9 cellular contexts compared by ENCODE assay signal in genomic region chr1:66436378-66437135, GRCh38.
DNase-seq lines count a peak whose midpoint lies in the region; ATAC-seq and TF ChIP-seq lines count a peak whose summit lies in the region.
"Had no signal": no experiment of that assay in that cellular context is flagged by ENCODE, and none has a peak within 500 bp of the region (broad histone marks: within the 10 kb centered on the region; RNA-seq: fewer than 3 reads in every experiment).

No MANE protein-coding gene starts in this region.

- H3K4me1 Mint-ChIP-seq in WTC11: peaks cover 26% of the 10 kb centered on the region
- H3K4me1 Mint-ChIP-seq: brain had no signal

- H3K27me3 ChIP-seq in ovary: no peaks in the 10 kb centered on the region

- H3K36me3 ChIP-seq in ovary: no peaks in the 10 kb centered on the region

- no peaks in the 10 kb centered on the region for H3K4me1 ChIP-seq in ovary (ENCODE audit: insufficient read depth)

- WGBS in ovary, 3 donors: 80 to 81% (median 80%) methylated on average over 4 of the region's 4 CpGs

- H3K4me3 ChIP-seq in epithelial cell of proximal tubule (ENCODE audit: low read depth, low read length) (no peak overlapping the region), ovary (no peak overlapping the region)

- no peak for TF ChIP-seq EP300 in ovary (IDR thresholded peaks at IDR 0.05)

- CTCF ChIA-PET in WTC11 (lab: Charles Lee): interaction anchor here (0.6 to 3.1 kb wide), 11 partner anchors 9 to 698 kb away, joined by 3 to 23 read pairs (median 3); partner anchors contain the start of gene C1orf141

- H3K27ac ChIP-seq in ovary: no peak overlapping the region

- no peaks in the 10 kb centered on the region for H3K27me3 Mint-ChIP-seq in WTC11 (ENCODE audit: low read depth)
- H3K27me3 Mint-ChIP-seq: brain had no signal

- DNase-seq in ELR (ENCODE audit: low read depth): peak; percentile 95
- no peak for DNase-seq in WTC11 (ENCODE audit: low spot score)
- peak; percentile 62 for DNase-seq in epithelial cell of proximal tubule (ENCODE audit: low read depth)
- DNase-seq in stimulated activated CD4-positive, alpha-beta T cell treated with anti-CD3 and anti-CD28 coated beads, Interleukin-4, amount 100 ng/mL, for 1 hour: peak; percentile 38
- no peak for DNase-seq in ovary
- DNase-seq in middle frontal gyrus (ENCODE audit: extremely low spot score, low spot score): no peak

- H3K27ac Mint-ChIP-seq in WTC11: no peak overlapping the region
- H3K27ac Mint-ChIP-seq: brain had no signal

- intact Hi-C loops in ovary (cut with DNase I): no loop called here

- POLR2A ChIA-PET in WTC11 (lab: Charles Lee): no interaction called here

- TF ChIP-seq CTCF in WTC11 (IDR thresholded peaks at IDR 0.05) (no peak), epithelial cell of proximal tubule (conservative IDR thresholded peaks at IDR 0.05; ENCODE audit: low read depth, low read length) (peak; percentile 68), ovary (IDR thresholded peaks at IDR 0.05) (no peak)

- H3K9me3 ChIP-seq in ovary: no peaks in the 10 kb centered on the region

- H3K36me3 Mint-ChIP-seq in WTC11: peaks cover under 1% of the 10 kb centered on the region; the same call in 1 of the 2 replicates

- H3K9me3 Mint-ChIP-seq in WTC11: peaks cover under 1% of the 10 kb centered on the region

- H3K4me3 Mint-ChIP-seq in WTC11: no peak overlapping the region
- H3K4me3 Mint-ChIP-seq: brain had no signal

- peak; percentile 63 for ATAC-seq in GM21423 (IDR thresholded peaks at IDR 0.05; ENCODE audit: unreplicated experiment)
- ATAC-seq in HG03565 (IDR thresholded peaks at IDR 0.05; ENCODE audit: unreplicated experiment): peak; percentile 60
- peak; percentile 79 for ATAC-seq in WTC11

- no peak for TF ChIP-seq POLR2A in ovary (IDR thresholded peaks at IDR 0.05)

TF ChIP-seq in WTC11, 78 proteins besides CTCF, POLR2A, EP300 and RAD21:
- TF ChIP-seq KAT7 (CRISPR knock-in tag; IDR thresholded peaks at IDR 0.05; ENCODE audit: borderline replicate concordance) (no peak), ETV6 (CRISPR knock-in tag; IDR thresholded peaks at IDR 0.05) (no peak), USF2 (CRISPR knock-in tag; IDR thresholded peaks at IDR 0.05) (no peak), NR2C2 (CRISPR knock-in tag; IDR thresholded peaks at IDR 0.05) (no peak)

Comparison
In these comparisons a context has a peak if more than half of its experiments do, and no peak if none do; other contexts are left out.
1. DNase-seq: peak in ELR (single experiment), epithelial cell of proximal tubule (single experiment) and stimulated activated CD4-positive, alpha-beta T cell treated with anti-CD3 and anti-CD28 coated beads, Interleukin-4, amount 100 ng/mL, for 1 hour (single experiment); none in WTC11 (single experiment), ovary (0 of 5) and middle frontal gyrus (single experiment).
2. Peak in every context shown above with its lines, with median percentiles within 50 percentile points of each other: ATAC-seq.